In genomic region chr17:40014375-40014980, GRCh38 we compare ENCODE assay signal across 9 cellular contexts. TPM values are rescaled to one million over a fixed set of nuclear protein-coding genes. Genes with fewer than 3 reads are reported as not detected.
DNase-seq lines count a peak whose midpoint lies in the region; TF ChIP-seq lines count a peak whose summit lies in the region.
"Had no signal": no experiment of that assay in that cellular context is flagged by ENCODE, and none has a peak within 500 bp of the region (broad histone marks: within the 10 kb centered on the region; RNA-seq: fewer than 3 reads in every experiment).

No MANE protein-coding gene starts in this region.

- H3K9me3 ChIP-seq in fibroblast of lung (ENCODE audit: control insufficient read depth, insufficient read depth, low read depth, low read length) (no peaks in the 10 kb centered on the region), smooth muscle cell (replicated peaks; ENCODE audit: low read depth) (no peaks in the 10 kb centered on the region)
- H3K9me3 ChIP-seq: tibial nerve had no signal

- TF ChIP-seq CTCF in fibroblast of lung (conservative IDR thresholded peaks at IDR 0.05 in 1 of 2, IDR thresholded peaks at IDR 0.05 in 1 of 2; ENCODE audit: low read depth in 1 of 2, low read length in 2 of 2): no peak
- no peak for TF ChIP-seq CTCF in smooth muscle cell (IDR thresholded peaks at IDR 0.05; ENCODE audit: borderline replicate concordance, insufficient read depth, poor library complexity, severe bottlenecking)

- 64% methylated on average over 18 of the region's 18 CpGs for WGBS in smooth muscle cell (ENCODE audit: low lambda C conversion rate)

- peak; percentile 45 for DNase-seq in HuH-7 (ENCODE audit: low spot score)
- DNase-seq in fibroblast of lung (ENCODE audit: low read depth in 2 of 2): no peak
- peak; percentile 8 for DNase-seq in retina
- no peak for DNase-seq in GM03348 (ENCODE audit: low spot score)
- DNase-seq in hippocampal formation (lab: John Stamatoyannopoulos, UW): no peak
- DNase-seq in smooth muscle cell (lab: John Stamatoyannopoulos, UW; ENCODE audit: unreplicated experiment): no peak

- no peaks in the 10 kb centered on the region for H3F3A ChIP-seq in smooth muscle cell (ENCODE audit: low read depth)

- H3K4me2 ChIP-seq in fibroblast of lung (ENCODE audit: extremely low read depth, insufficient read depth, low read length): no peak overlapping the region
- H3K4me2 ChIP-seq in smooth muscle cell: no peak overlapping the region

- H3K27ac ChIP-seq in fibroblast of lung (ENCODE audit: insufficient read depth, low read length) (no peak overlapping the region), smooth muscle cell (ENCODE audit: low read depth) (no peak overlapping the region)

- no peaks in the 10 kb centered on the region for H3K27me3 ChIP-seq in fibroblast of lung (ENCODE audit: control insufficient read depth, insufficient read depth, low read length)
- no peaks in the 10 kb centered on the region for H3K27me3 ChIP-seq in smooth muscle cell (ENCODE audit: low read depth)
- H3K27me3 ChIP-seq: tibial nerve had no signal

- H3K4me3 ChIP-seq in fibroblast of lung (replicated peaks in 1 of 4; ENCODE audit: control extremely low read depth in 1 of 4, insufficient read depth in 1 of 4, low read depth in 3 of 4, low read length in 4 of 4) (no peak overlapping the region), smooth muscle cell (no peak overlapping the region)
- H3K4me3 ChIP-seq: tibial nerve had no signal

- H3K9ac ChIP-seq in fibroblast of lung (ENCODE audit: insufficient read depth, low read length): no peak overlapping the region
- H3K9ac ChIP-seq in smooth muscle cell (ENCODE audit: low read depth): no peak overlapping the region

- no peaks in the 10 kb centered on the region for H3K36me3 ChIP-seq in fibroblast of lung (ENCODE audit: control insufficient read depth, insufficient read depth, low read length)
- no peaks in the 10 kb centered on the region for H3K36me3 ChIP-seq in smooth muscle cell (ENCODE audit: low read depth)

- peaks cover 12% of the 10 kb centered on the region for H3K4me1 ChIP-seq in fibroblast of lung (ENCODE audit: control insufficient read depth, extremely low read depth, insufficient read depth, low read length)
- H3K4me1 ChIP-seq in smooth muscle cell (ENCODE audit: low read depth): peaks cover 10% of the 10 kb centered on the region

- peak overlapping the region; percentile 17 for H2AFZ ChIP-seq in fibroblast of lung (ENCODE audit: low read length)
- no peak overlapping the region for H2AFZ ChIP-seq in smooth muscle cell (ENCODE audit: low read depth)

- no peaks in the 10 kb centered on the region for H4K20me1 ChIP-seq in fibroblast of lung (ENCODE audit: control insufficient read depth, extremely low read depth, insufficient read depth, low read length)
- H4K20me1 ChIP-seq in smooth muscle cell (ENCODE audit: low read depth): no peaks in the 10 kb centered on the region

- H3K79me2 ChIP-seq in fibroblast of lung (ENCODE audit: control insufficient read depth, insufficient read depth, low read length) (no peaks in the 10 kb centered on the region), smooth muscle cell (ENCODE audit: low read depth) (no peaks in the 10 kb centered on the region)

RNA-seq across cellular contexts. Expression of gene CSF3, which starts 0.8 kb away (rescaled TPM):
- total RNA-seq in fibroblast of lung (not detected in 2 replicates), smooth muscle cell (not detected in 2 replicates)
- polyA plus RNA-seq in fibroblast of lung (0.12 TPM in 1 of 2 replicates, not detected in the other), smooth muscle cell (0.80 TPM in 1 of 2 replicates, not detected in the other)
- polyA plus RNA-seq in fibroblast of lung (2012): 0.17 TPM in 1 of 2 replicates, not detected in the other
- not detected in 2 replicates for polyA minus RNA-seq in fibroblast of lung (ENCODE audit: low replicate concordance)
- total RNA-seq: CD4-positive, CD25-positive, alpha-beta regulatory T cell; SK-MEL-5 had no signal
- polyA plus RNA-seq: CD4-positive, CD25-positive, alpha-beta regulatory T cell had no signal

RNA-seq across cellular contexts. Expression of gene PSMD3, which starts 33.9 kb away (rescaled TPM):
- total RNA-seq in fibroblast of lung (55.2 and 55.5 TPM in 2 replicates), smooth muscle cell (58.0 and 83.8 TPM in 2 replicates)
- polyA plus RNA-seq in fibroblast of lung (66.9 and 107 TPM in 2 replicates), smooth muscle cell (110 and 115 TPM in 2 replicates)
- polyA plus RNA-seq in fibroblast of lung (2012): 83.3 and 134 TPM in 2 replicates
- 181 and 235 TPM in 2 replicates for polyA minus RNA-seq in fibroblast of lung (ENCODE audit: low replicate concordance)

RNA-seq across cellular contexts. Expression of gene MED24, which starts 39.7 kb away (rescaled TPM):
- total RNA-seq in fibroblast of lung (25.1 and 31.1 TPM in 2 replicates), smooth muscle cell (68.2 and 76.9 TPM in 2 replicates)
- polyA plus RNA-seq in fibroblast of lung (42.7 and 66.7 TPM in 2 replicates), smooth muscle cell (74.9 and 77.2 TPM in 2 replicates)
- polyA plus RNA-seq in fibroblast of lung (2012): 32.7 and 46.9 TPM in 2 replicates
- polyA minus RNA-seq in fibroblast of lung (ENCODE audit: low replicate concordance): 122 and 302 TPM in 2 replicates

RNA-seq across cellular contexts. Expression of gene THRA, which starts 48.3 kb away (rescaled TPM):
- 49.8 and 52.8 TPM in 2 replicates for total RNA-seq in fibroblast of lung
- 27.2 and 30.8 TPM in 2 replicates for polyA plus RNA-seq in fibroblast of lung
- polyA plus RNA-seq in fibroblast of lung (2012): 34.3 and 34.9 TPM in 2 replicates
- 43.5 and 67.0 TPM in 2 replicates for polyA minus RNA-seq in fibroblast of lung (ENCODE audit: low replicate concordance)
- 15.6 and 25.4 TPM in 2 replicates for total RNA-seq in smooth muscle cell
- polyA plus RNA-seq in smooth muscle cell: 17.6 and 21.2 TPM in 2 replicates

RNA-seq across cellular contexts. Expression of gene GSDMA, which starts 51.7 kb away (rescaled TPM):
- total RNA-seq in fibroblast of lung (not detected in 2 replicates), smooth muscle cell (0.31 and 1.3 TPM in 2 replicates)
- polyA plus RNA-seq in fibroblast of lung (not detected in 2 replicates), smooth muscle cell (0.28 and 0.50 TPM in 2 replicates)
- polyA plus RNA-seq in fibroblast of lung (2012): not detected in 2 replicates
- not detected in 2 replicates for polyA minus RNA-seq in fibroblast of lung (ENCODE audit: low replicate concordance)
- total RNA-seq: SK-MEL-5 had no signal

Comparison
In these comparisons a context has a peak if more than half of its experiments do, and no peak if none do; other contexts are left out.
1. DNase-seq: peak in HuH-7 (single experiment) and retina (single experiment); none in fibroblast of lung (0 of 2), GM03348 (single experiment), hippocampal formation (0 of 2) and smooth muscle cell (single experiment).